8 cellular contexts compared by ENCODE assay signal in the genomic region with DNA sequence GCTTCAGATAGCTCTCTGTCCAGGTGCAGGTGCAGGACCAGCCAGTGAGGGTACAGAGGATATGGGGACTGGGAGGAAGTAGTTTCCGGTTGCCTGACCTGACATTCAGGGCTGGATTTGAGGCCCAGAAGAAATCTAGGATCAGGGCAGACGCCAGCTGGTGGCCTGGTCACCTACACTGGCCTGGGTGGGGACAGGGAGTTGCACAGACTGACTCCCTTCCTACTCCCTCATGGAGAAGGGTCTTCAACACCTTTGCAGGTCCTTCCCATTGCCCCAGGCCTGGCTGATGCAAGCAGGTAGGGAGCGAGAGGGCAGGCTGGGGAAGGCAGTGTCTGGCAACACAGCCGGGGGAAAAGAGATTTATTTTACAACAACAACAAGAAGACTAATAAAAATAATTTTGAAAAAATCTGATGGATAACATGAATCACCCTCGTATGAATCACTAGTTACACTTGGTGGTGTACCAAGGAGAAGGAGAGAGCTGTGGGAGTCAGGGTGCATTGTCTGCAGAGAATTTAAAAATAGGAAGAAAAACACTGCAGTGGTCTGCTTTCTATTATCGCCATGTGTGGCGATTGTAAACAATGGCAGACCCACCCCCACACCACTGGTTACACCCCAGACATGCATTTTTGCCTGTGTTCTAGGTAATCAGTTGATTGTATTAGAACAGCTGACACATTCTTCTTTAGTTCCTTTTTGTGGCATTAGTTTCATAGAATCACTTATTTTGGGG.
DNase-seq lines count a peak whose midpoint lies in the region; ATAC-seq, FAIRE-seq and TF ChIP-seq lines count a peak whose summit lies in the region.

No MANE protein-coding gene starts in this region.

- DNase-seq in EL = peak; percentile 79
- DNase-seq in WERI-Rb-1 = peak; percentile 33
- peak; percentile 93 for DNase-seq in fibroblast of peridontal ligament (ENCODE audit: extremely low read depth)
- no peak for DNase-seq in NCI-H524 (lab: John Stamatoyannopoulos, UW)
- no peak for DNase-seq in NCI-H345 (lab: John Stamatoyannopoulos, UW)
- DNase-seq in DMS153 treated with DMSO at 0.1 percent for 48 hours (lab: John Stamatoyannopoulos, UW; ENCODE audit: unreplicated experiment) = no peak
- DNase-seq in H54 (ENCODE audit: insufficient read length, low spot score) = no peak

- TF ChIP-seq CTCF in WERI-Rb-1 (IDR thresholded peaks at IDR 0.05; ENCODE audit: low read depth, low read length) = no peak

- no peaks in the 10 kb centered on the region for H3K27me3 ChIP-seq in WERI-Rb-1 (ENCODE audit: insufficient read depth, low read depth, severe bottlenecking)

- H3K27ac ChIP-seq in WERI-Rb-1 = peak overlapping the region; percentile 8; the same call in 1 of the 2 replicates

- peak; percentile 1 for ATAC-seq in HG03060 (IDR thresholded peaks at IDR 0.05; ENCODE audit: low read depth, unreplicated experiment)

- no peaks in the 10 kb centered on the region for H3K9me3 ChIP-seq in WERI-Rb-1 (ENCODE audit: severe bottlenecking)

- no peak for FAIRE-seq in H54 (lab: Jason Lieb, UNC)

- no peak for TF ChIP-seq POLR2A in H54 (IDR thresholded peaks at IDR 0.05; ENCODE audit: low read depth, low read length)

- no peak overlapping the region for H3K4me3 ChIP-seq in WERI-Rb-1 (ENCODE audit: low read depth, low read length)

- no peaks in the 10 kb centered on the region for H3K36me3 ChIP-seq in WERI-Rb-1

Comparison
In these comparisons a context has a peak if more than half of its experiments do, and no peak if none do; other contexts are left out.
1. DNase-seq: peak in EL (single experiment), WERI-Rb-1 (single experiment) and fibroblast of peridontal ligament (single experiment); none in NCI-H524 (0 of 2), NCI-H345 (single experiment), DMS153 treated with DMSO at 0.1 percent for 48 hours (single experiment) and H54 (single experiment).